ENCODE assay signal across 8 cellular contexts in genomic region chr7:131188367-131189339, GRCh38.
DNase-seq lines count a peak whose midpoint lies in the region; ATAC-seq, FAIRE-seq and TF ChIP-seq lines count a peak whose summit lies in the region.

No MANE protein-coding gene starts in this region.

- DNase-seq in COLO829 (ENCODE audit: low spot score) (peak; percentile 100), LHCN-M2 (ENCODE audit: low read depth) (peak; percentile 99), smooth muscle cell of the brain vasculature (ENCODE audit: low read depth, low spot score) (peak; percentile 63), D721Med (ENCODE audit: insufficient read length, low spot score) (no peak)
- DNase-seq in activated CD4-positive, alpha-beta T cell treated with anti-CD3 and anti-CD28 coated beads for 48 hours = peak; percentile 60
- peak; percentile 49 for DNase-seq in effector CD4-positive, alpha-beta T cell

- ATAC-seq in GM21367 (IDR thresholded peaks at IDR 0.05; ENCODE audit: unreplicated experiment) = peak; percentile 67
- no peak for ATAC-seq in HG03025 (IDR thresholded peaks at IDR 0.05; ENCODE audit: low FRiP score, unreplicated experiment)

- no peak for FAIRE-seq in D721Med (lab: Jason Lieb, UNC)

- no peak for TF ChIP-seq CTCF in D721Med (IDR thresholded peaks at IDR 0.05; ENCODE audit: insufficient read depth, missing control alignments)
